8 cellular contexts compared by ENCODE assay signal in the genomic region with DNA sequence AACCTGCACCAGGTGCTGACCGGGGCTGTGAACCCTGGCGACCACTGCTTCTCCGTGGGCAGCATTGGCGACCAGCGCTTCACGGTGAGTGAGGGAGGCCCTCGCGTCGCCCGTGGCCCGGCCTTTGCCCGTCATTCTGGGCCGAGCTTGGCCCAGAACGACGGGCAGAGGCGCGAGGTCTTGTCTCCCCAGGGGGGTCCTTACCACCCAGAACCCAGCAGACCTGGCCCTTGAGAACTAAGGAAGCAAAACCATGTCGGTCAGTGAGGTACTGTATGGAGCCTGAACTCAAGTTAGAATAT. TPM values are rescaled to one million over a fixed set of nuclear protein-coding genes. Genes with fewer than 3 reads are reported as not detected.
DNase-seq lines count a peak whose midpoint lies in the region; ATAC-seq, FAIRE-seq and TF ChIP-seq lines count a peak whose summit lies in the region.

No MANE protein-coding gene starts in this region.

- peaks cover 45% of the 10 kb centered on the region for H3K4me1 Mint-ChIP-seq in activated T-cell treated with anti-CD3 and anti-CD28 coated beads, Interleukin-2, amount 50 U/mL, for 24 hours (ENCODE audit: low read depth)

- TF ChIP-seq CTCF in K562 (IDR thresholded peaks at IDR 0.05 in 2 of 3, conservative IDR thresholded peaks at IDR 0.05 in 1 of 3; ENCODE audit: insufficient read depth in 2 of 3, low read depth in 1 of 3, low read length in 3 of 3) (no peak), lower leg skin (IDR thresholded peaks at IDR 0.05) (no peak), tibial artery (IDR thresholded peaks at IDR 0.05) (no peak)

- POLR2A ChIA-PET in K562 (lab: Yijun Ruan, JAX): interaction anchor here (0.5 to 1.7 kb wide), 9 partner anchors 8 to 340 kb away, joined by 3 to 16 read pairs (median 4); no protein-coding TSS in a partner anchor

- no peaks in the 10 kb centered on the region for H3K27me3 ChIP-seq in K562 (ENCODE audit: control insufficient read depth in 2 of 2, insufficient read depth in 2 of 2, low read length in 2 of 2)
- H3K27me3 ChIP-seq in tibial artery: no peaks in the 10 kb centered on the region

- H3K79me2 ChIP-seq in K562 (ENCODE audit: control insufficient read depth, insufficient read depth, low read length): peaks cover 59% of the 10 kb centered on the region

- CTCF ChIA-PET in K562 (lab: Yijun Ruan, JAX; ENCODE audit: low intra/inter-chr PET ratio): no interaction called here

- no peak for TF ChIP-seq POLR2A in K562 (conservative IDR thresholded peaks at IDR 0.05)
- no peak for TF ChIP-seq POLR2A in lower leg skin (IDR thresholded peaks at IDR 0.05)

- peak overlapping the region; percentile 92 for H3K4me3 Mint-ChIP-seq in activated T-cell treated with anti-CD3 and anti-CD28 coated beads, Interleukin-2, amount 50 U/mL, for 24 hours

- TF ChIP-seq RAD21 in K562 (CRISPR knock-in tag; conservative IDR thresholded peaks at IDR 0.05 in 1 of 2, IDR thresholded peaks at IDR 0.05 in 1 of 2): no peak

- 0% methylated on average over 17 of the region's 18 CpGs for WGBS in K562 (ENCODE audit: insufficient coverage, low coverage, missing lambda C conversion rate)
- WGBS in lower leg skin, 2 donors: 0% methylated on average over 8 to 10 of the region's 18 CpGs

- H3K27ac ChIP-seq in K562 (ENCODE audit: extremely low read depth, low read depth, low read length): peak overlapping the region; percentile 84
- peak overlapping the region; percentile 97 to 99 for H3K27ac ChIP-seq in tibial artery

- H3K9ac ChIP-seq in K562 (ENCODE audit: insufficient read depth in 1 of 2, low read depth in 2 of 2, low read length in 2 of 2): peak overlapping the region; percentile 83 to 100

- in situ Hi-C loops in K562 (cut with MboI): no loop called here

- peak overlapping the region; percentile 97 for H3K27ac Mint-ChIP-seq in activated T-cell treated with anti-CD3 and anti-CD28 coated beads, Interleukin-2, amount 50 U/mL, for 24 hours

- H3K9me3 Mint-ChIP-seq in activated T-cell treated with anti-CD3 and anti-CD28 coated beads, Interleukin-2, amount 50 U/mL, for 24 hours: no peaks in the 10 kb centered on the region

- no peaks in the 10 kb centered on the region for H3K27me3 Mint-ChIP-seq in activated T-cell treated with anti-CD3 and anti-CD28 coated beads, Interleukin-2, amount 50 U/mL, for 24 hours

- H3K36me3 ChIP-seq in K562 (ENCODE audit: control insufficient read depth, insufficient read depth, low read length) (no peaks in the 10 kb centered on the region; the same call in 2 of the 3 replicates), tibial artery (no peaks in the 10 kb centered on the region)

- BruUV-seq in K562 (replicated peaks; lab: Mats Ljungman, UMichigan): no TSS peak

- H3K4me2 ChIP-seq in K562 (ENCODE audit: insufficient read depth, low read length): peak overlapping the region; percentile 86

- H3K9me3 ChIP-seq in K562 (replicated peaks; ENCODE audit: control insufficient read depth, insufficient read depth, low read depth, low read length) (no peaks in the 10 kb centered on the region), tibial artery (no peaks in the 10 kb centered on the region)

- no peak for TF ChIP-seq EP300 in K562 (IDR thresholded peaks at IDR 0.05; ENCODE audit: low read length)

- intact Hi-C loops in K562 (cut with micrococcal nuclease) (loop anchor here (2.0 to 10.0 kb wide), 4 partner anchors 193 to 1443 kb away; no protein-coding TSS in a partner anchor), lower leg skin (cut with DNase I; ENCODE audit: low total_unique reads) (no loop called here), tibial artery (cut with DNase I; ENCODE audit: low total_unique reads) (loop anchor here (5.0 to 10.0 kb wide), 3 partner anchors 87 to 343 kb away; partner anchors contain the start of gene DTWD2)

- no peak for DNase-seq in activated T-cell treated with anti-CD3 and anti-CD28 coated beads, Interleukin-2, amount 50 U/mL, for 24 hours
- DNase-seq in activated T-cell treated with anti-CD3 and anti-CD28 coated beads for 4 hours (no peak), K562 (ENCODE audit: extremely low read depth in 1 of 4, low spot score in 3 of 4) (peak in 2 of 4 experiments; percentile 13 to 14), lower leg skin (ENCODE audit: low spot score in 2 of 2) (peak in 1 of 2 donors; percentile 18), tibial artery (no peak), 8988T (no peak)
- no peak for DNase-seq in stimulated activated naive CD4-positive, alpha-beta T cell treated with Interleukin-2 at 50 U/mL for 16 hours (lab: John Stamatoyannopoulos, UW)

- peak overlapping the region; percentile 94 for H2AFZ ChIP-seq in K562 (ENCODE audit: low read depth, low read length)

- no peaks in the 10 kb centered on the region for H3K9me1 ChIP-seq in K562 (ENCODE audit: control insufficient read depth, insufficient read depth, low read length)

- H4K20me1 ChIP-seq in K562 (replicated peaks; ENCODE audit: control insufficient read depth, insufficient read depth, low read length): no peaks in the 10 kb centered on the region

- peak overlapping the region; percentile 73 for H3K4me3 ChIP-seq in K562
- H3K4me3 ChIP-seq in lower leg skin (ENCODE audit: low read depth, poor library complexity, severe bottlenecking): peak overlapping the region; percentile 90
- peak overlapping the region; percentile 83 to 98 for H3K4me3 ChIP-seq in tibial artery

- ATAC-seq in HG03280 (IDR thresholded peaks at IDR 0.05; ENCODE audit: unreplicated experiment) (peak; percentile 8), K562 (no peak)

- H3K36me3 Mint-ChIP-seq in activated T-cell treated with anti-CD3 and anti-CD28 coated beads, Interleukin-2, amount 50 U/mL, for 24 hours (ENCODE audit: low read depth): peaks cover 11% of the 10 kb centered on the region

- peaks cover 7 to 10% of the 10 kb centered on the region in 2 experiments; a peak in 3 of 5 replicates for H3K4me1 ChIP-seq in K562 (replicated peaks in 1 of 2; ENCODE audit: control insufficient read depth in 2 of 2, insufficient read depth in 2 of 2, low read length in 2 of 2)
- peaks cover 0 to 55% (median 15%) of the 10 kb centered on the region in 4 donors for H3K4me1 ChIP-seq in tibial artery

- no peak for FAIRE-seq in K562 (lab: Jason Lieb, UNC)

TF ChIP-seq in K562, 482 proteins besides CTCF, POLR2A, EP300 and RAD21 (continues in another document):
- TF ChIP-seq CHCHD3 (CRISPR knock-in tag; IDR thresholded peaks at IDR 0.05) (0 out of 2 replicates have a peak, but pooled peaks have one; percentile 56), ZFX (CRISPR knock-in tag; IDR thresholded peaks at IDR 0.05) (0 out of 2 replicates have a peak, but pooled peaks have one; percentile 73), HNRNPL (IDR thresholded peaks at IDR 0.05; ENCODE audit: low read depth, low read length) (peak; percentile 7; the same call in 1 of the 2 replicates)

RNA-seq across cellular contexts. Expression of gene DMXL1, which starts 0.6 kb away (rescaled TPM):
- total RNA-seq in K562 (2011; cell fraction: chromatin; rRNA removed; ENCODE audit: low replicate concordance): 87.5 and 343 TPM in 2 replicates
- total RNA-seq in K562 (2011; cell fraction: nucleolus; rRNA removed): 30.5 and 36.2 TPM in 2 replicates
- 57.3 and 63.4 TPM in 2 replicates for total RNA-seq in K562 (2011; cell fraction: nucleoplasm; rRNA removed)
- 22.9 and 23.8 TPM in 2 replicates for total RNA-seq in K562 (2014; rRNA removed)
- 40.3 and 48.6 TPM in 2 replicates for total RNA-seq in K562 (2014; rRNA removed; fragmentation: Illumina TruSeq; extraction: Trizol)
- total RNA-seq in K562 (2015; rRNA removed; fragmentation: Illumina TruSeq; extraction: Trizol): 35.2 and 37.2 TPM in 2 replicates
- 32.3 and 33.9 TPM in 2 replicates for total RNA-seq in K562 (2021)
- polyA plus RNA-seq in K562 (2011; rRNA removed): 36.9 and 37.0 TPM in 2 replicates
- 5.8 and 10.7 TPM in 2 replicates for polyA plus RNA-seq in K562 (2011; cell fraction: cytosol; rRNA removed)
- polyA plus RNA-seq in K562 (2011; cell fraction: nucleus; rRNA removed): 33.7 and 57.8 TPM in 2 replicates
- 14.0 and 28.4 TPM in 2 replicates for polyA plus RNA-seq in K562 (2012)
- polyA plus RNA-seq in K562 (2014; fragmentation: Illumina TruSeq; extraction: Trizol): 22.5 and 30.6 TPM in 2 replicates
- 1 to 10 TPM; 8.3 to 8.6 TPM for polyA plus RNA-seq in K562 (2014; fragmentation: Nextera tagmentation; extraction: Ambion mirVana)
- polyA plus RNA-seq in K562 (2014; rRNA removed): 17.6 and 20.3 TPM in 2 replicates
- 97.6 and 133 TPM in 2 replicates for polyA minus RNA-seq in K562 (2011; rRNA and poly(A)+ RNA removed)
- polyA minus RNA-seq in K562 (2011; cell fraction: cytosol; rRNA and poly(A)+ RNA removed): 26.8 and 32.4 TPM in 2 replicates
- 96.9 and 165 TPM in 2 replicates for polyA minus RNA-seq in K562 (2011; cell fraction: nucleus; rRNA and poly(A)+ RNA removed)
- 10 to 100 TPM; 34.7 to 52.4 (median 36.6) TPM for total RNA-seq in lower leg skin
